29 cellular contexts compared by ENCODE assay signal in genomic region chr5:122035913-122036312, GRCh38. TPM values are rescaled to one million over a fixed set of nuclear protein-coding genes. Genes with fewer than 3 reads are reported as not detected.
"Had no signal": no experiment of that assay in that cellular context is flagged by ENCODE, and none has a peak within 500 bp of the region (broad histone marks: within the 10 kb centered on the region; RNA-seq: fewer than 3 reads in every experiment).

No MANE protein-coding gene starts in this region.

- DNase-seq: hypothalamus; immature natural killer cell; kidney; left colon; left lung; lower lobe of right lung; mammary epithelial cell; mesenchymal stem cell; naive B cell; natural killer cell; nephron progenitor cell; occipital lobe; retina; right cardiac atrium; sigmoid colon; spleen; stimulated activated CD4-positive, alpha-beta T cell treated with anti-CD3 and anti-CD28 coated beads, Interleukin-4, amount 100 ng/mL, for 24 hours; stimulated activated CD8-positive, alpha-beta memory T cell treated with anti-CD3 and anti-CD28 coated beads, Interleukin-4, amount 100 ng/mL, for 48 hours; stimulated activated naive CD4-positive, alpha-beta T cell treated with Interleukin-2 at 50 U/mL for 16 hours; stimulated activated naive CD8-positive, alpha-beta T cell treated with anti-CD3 and anti-CD28 coated beads, Interleukin-15, amount 100 ng/mL, for 72 hours; substantia nigra; uterus had no signal

- H3K4me1 ChIP-seq: left lung, lower lobe of right lung, neural progenitor cell, prostate gland, sigmoid colon, spleen, tibial nerve, uterus had no signal

- H3K4me2 ChIP-seq: neural progenitor cell had no signal

- H3K27me3 ChIP-seq: left lung, neural progenitor cell, neutrophil, sigmoid colon, spleen, tibial nerve, uterus had no signal

- H3K9ac ChIP-seq: neural progenitor cell had no signal

- ATAC-seq: left colon; left lung; lower lobe of right lung; natural killer cell; right cardiac atrium; stimulated activated memory B cell treated with anti-CD40 and anti-IgM and Interleukin-4, amounts not matched to agents 10 μg/mL and 1 μg/mL and 100 μg/mL, for 72 hours; stimulated activated naive CD8-positive, alpha-beta T cell treated with anti-CD3 and anti-CD28 coated beads, Interleukin-15, amount 100 ng/mL, for 72 hours had no signal

- H2AFZ ChIP-seq: neural progenitor cell had no signal

- H3K27ac ChIP-seq: left lung, lower lobe of right lung, neural progenitor cell, neutrophil, prostate gland, sigmoid colon, spleen, tibial nerve, uterus had no signal

- H3K9me3 ChIP-seq: left lung, lower lobe of right lung, neutrophil, prostate gland, sigmoid colon, spleen, tibial nerve, uterus had no signal

- H3K4me3 ChIP-seq: left lung, lower lobe of right lung, neural progenitor cell, prostate gland, sigmoid colon, spleen, tibial nerve, uterus had no signal

- H3K36me3 ChIP-seq: lower lobe of right lung, neural progenitor cell, neutrophil, prostate gland, uterus had no signal

- FAIRE-seq: islet of Langerhans, kidney, small intestine had no signal

RNA-seq across cellular contexts. Expression of gene LOX, which starts 42.1 kb away (rescaled TPM):
- polyA plus RNA-seq: immature natural killer cell had no signal
